Comparison of ENCODE assay signal across 21 cellular contexts in the genomic region with DNA sequence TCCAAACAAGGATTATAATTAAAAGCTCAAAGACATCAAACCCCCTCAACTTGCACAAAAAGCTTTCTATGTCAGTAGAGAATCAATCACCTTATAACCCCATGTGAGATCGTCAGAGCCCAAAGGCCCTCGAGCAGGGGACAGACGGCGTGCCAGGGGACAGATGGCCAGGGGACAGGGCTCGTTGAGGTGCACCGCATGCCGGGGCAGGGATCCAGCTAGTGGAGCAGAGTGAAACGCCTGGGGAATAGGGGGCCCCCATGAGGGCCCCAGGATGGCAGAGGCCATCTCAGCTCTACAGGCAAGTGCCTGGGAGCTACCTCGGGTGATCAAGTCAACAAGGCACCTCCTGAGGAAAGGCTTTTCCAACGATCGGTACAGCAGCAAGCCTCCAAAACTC. TPM values are rescaled to one million over a fixed set of nuclear protein-coding genes. Genes with fewer than 3 reads are reported as not detected.
DNase-seq lines count a peak whose midpoint lies in the region; ATAC-seq and TF ChIP-seq lines count a peak whose summit lies in the region.
"Had no signal": no experiment of that assay in that cellular context is flagged by ENCODE, and none has a peak within 500 bp of the region (broad histone marks: within the 10 kb centered on the region; RNA-seq: fewer than 3 reads in every experiment).

No MANE protein-coding gene starts in this region.

- POLR2A ChIA-PET in HCT116 (lab: Charles Lee) = no interaction called here

- RAD21 ChIA-PET in HCT116 (lab: Charles Lee; ENCODE audit: low non-redundant PET in 1 of 2, low total read pairs in 2 of 2, uncharacterized antibody in 2 of 2, unreplicated experiment in 2 of 2) = no interaction called here

- no peaks in the 10 kb centered on the region for H3K9me3 ChIP-seq in HCT116 (ENCODE audit: control insufficient read depth in 1 of 2, insufficient read depth in 1 of 2, low read depth in 1 of 2, low read length in 2 of 2)
- H3K9me3 ChIP-seq: ovary, transverse colon had no signal

- H3K27ac ChIP-seq in HCT116 (ENCODE audit: low read depth, low read length) (no peak overlapping the region), rectal smooth muscle tissue (ENCODE audit: low read depth, low read length) (peak overlapping the region; percentile 68)
- H3K27ac ChIP-seq: ovary had no signal

- BruUV-seq in HCT116 (replicated peaks; lab: Mats Ljungman, UMichigan) = no TSS peak

- H3K4me2 ChIP-seq in HCT116 (ENCODE audit: low read length) = no peak overlapping the region

- peaks cover 5 to 19% of the 10 kb centered on the region in 2 experiments; a peak in 3 of 4 replicates for H3K4me1 ChIP-seq in HCT116 (ENCODE audit: control insufficient read depth in 1 of 2, insufficient read depth in 2 of 2, low read length in 2 of 2)
- H3K4me1 ChIP-seq in rectal smooth muscle tissue (ENCODE audit: control insufficient read depth, insufficient read depth, low read length) = peaks cover 17% of the 10 kb centered on the region

- H3K4me3 Mint-ChIP-seq in activated naive CD4-positive, alpha-beta T cell treated with anti-CD3 and anti-CD28 coated beads, Interleukin-2, amount 50 U/mL, for 24 hours = peak overlapping the region; percentile 15
- H3K4me3 Mint-ChIP-seq: activated CD4-positive, alpha-beta T cell treated with anti-CD3 and anti-CD28 coated beads, Interleukin-2, amount 10 ng/mL, durations not matched to agents 24 days and 14 days; effector memory CD8-positive, alpha-beta T cell; stimulated activated memory B cell treated with anti-CD40 and anti-IgM and Interleukin-4, amounts not matched to agents 10 μg/mL and 1 μg/mL and 100 μg/mL, for 72 hours; T-cell had no signal

- intact Hi-C loops in HCT116 (cut with micrococcal nuclease) = no loop called here

- H3K36me3 ChIP-seq in HCT116 (ENCODE audit: control insufficient read depth in 1 of 2, insufficient read depth in 2 of 2, low read length in 2 of 2) = peaks cover 39 to 41% of the 10 kb centered on the region in 2 experiments
- H3K36me3 ChIP-seq in rectal smooth muscle tissue (ENCODE audit: control insufficient read depth, insufficient read depth, low read length) = peaks cover 18% of the 10 kb centered on the region
- H3K36me3 ChIP-seq: ovary had no signal

- H3K4me1 Mint-ChIP-seq in activated naive CD4-positive, alpha-beta T cell treated with anti-CD3 and anti-CD28 coated beads, Interleukin-2, amount 50 U/mL, for 24 hours = peaks cover 44% of the 10 kb centered on the region

- no peak overlapping the region for H3K27ac Mint-ChIP-seq in activated naive CD4-positive, alpha-beta T cell treated with anti-CD3 and anti-CD28 coated beads, Interleukin-2, amount 50 U/mL, for 24 hours
- H3K27ac Mint-ChIP-seq: activated CD4-positive, alpha-beta T cell treated with anti-CD3 and anti-CD28 coated beads, Interleukin-2, amount 10 ng/mL, durations not matched to agents 24 days and 14 days; stimulated activated memory B cell treated with anti-CD40 and anti-IgM and Interleukin-4, amounts not matched to agents 10 μg/mL and 1 μg/mL and 100 μg/mL, for 72 hours; T-cell had no signal

- H3K79me2 ChIP-seq in HCT116 (ENCODE audit: insufficient read depth, low read length) = no peaks in the 10 kb centered on the region

- no peak for DNase-seq in activated naive CD4-positive, alpha-beta T cell (lab: John Stamatoyannopoulos, UW)
- DNase-seq in HCT116 (ENCODE audit: low read depth, low spot score) (no peak), cerebellum (ENCODE audit: low spot score) (peak; percentile 46)
- DNase-seq: activated CD4-positive, alpha-beta T cell treated with anti-CD3 and anti-CD28 coated beads, Interleukin-2, amount 10 ng/mL, durations not matched to agents 24 days and 14 days; activated naive CD4-positive, alpha-beta T cell treated with anti-CD3 and anti-CD28 coated beads, Interleukin-2, amount 50 U/mL, for 16 hours; activated T-cell treated with anti-CD3 and anti-CD28 coated beads for 4 hours; DMS53; effector memory CD8-positive, alpha-beta T cell; mesendoderm; naive thymus-derived CD4-positive, alpha-beta T cell; ovary; SIG-M5; stimulated activated CD4-positive, alpha-beta T cell treated with anti-CD3 and anti-CD28 coated beads, Interleukin-1b, Interleukin-23, amount 100 ng/mL, for 48 hours; T-cell; transverse colon had no signal

- H3K9ac ChIP-seq in HCT116 (ENCODE audit: low read length) = no peak overlapping the region
- no peak overlapping the region for H3K9ac ChIP-seq in rectal smooth muscle tissue (ENCODE audit: low read length)

- no peak for TF ChIP-seq CTCF in HCT116 (IDR thresholded peaks at IDR 0.05 in 2 of 3, conservative IDR thresholded peaks at IDR 0.05 in 1 of 3; ENCODE audit: borderline replicate concordance in 1 of 3, insufficient read depth in 1 of 3, low read depth in 2 of 3, low read length in 2 of 3)

- ATAC-seq in HCT116 (no peak), GM19452 (IDR thresholded peaks at IDR 0.05; ENCODE audit: unreplicated experiment) (no peak), HG03139 (IDR thresholded peaks at IDR 0.05; ENCODE audit: unreplicated experiment) (no peak), HG03175 (IDR thresholded peaks at IDR 0.05; ENCODE audit: unreplicated experiment) (no peak)
- ATAC-seq: effector memory CD8-positive, alpha-beta T cell; naive thymus-derived CD4-positive, alpha-beta T cell; stimulated activated memory B cell treated with anti-CD40 and anti-IgM and Interleukin-4, amounts not matched to agents 10 μg/mL and 1 μg/mL and 100 μg/mL, for 72 hours; T-cell had no signal

- TF ChIP-seq POLR2A in HCT116 (IDR thresholded peaks at IDR 0.05; ENCODE audit: borderline replicate concordance, extremely low read depth, insufficient read depth, insufficient read length) = no peak

- no peak for TF ChIP-seq RAD21 in HCT116 (IDR thresholded peaks at IDR 0.05; ENCODE audit: low read depth)

- no peak overlapping the region for H2AFZ ChIP-seq in HCT116 (ENCODE audit: low read depth, low read length, poor library complexity, severe bottlenecking)

- H4K20me1 ChIP-seq in HCT116 (ENCODE audit: insufficient read depth) = no peaks in the 10 kb centered on the region; the same call in 1 of the 2 replicates

- H3K9me2 ChIP-seq in HCT116 (ENCODE audit: insufficient read depth) = no peaks in the 10 kb centered on the region

- peaks cover 9% of the 10 kb centered on the region for H3K36me3 Mint-ChIP-seq in activated naive CD4-positive, alpha-beta T cell treated with anti-CD3 and anti-CD28 coated beads, Interleukin-2, amount 50 U/mL, for 24 hours

- CTCF ChIA-PET in HCT116 (lab: Charles Lee) = no interaction called here

- no peaks in the 10 kb centered on the region for H3K27me3 ChIP-seq in HCT116 (ENCODE audit: insufficient read depth, low read length)
- no peaks in the 10 kb centered on the region for H3K27me3 ChIP-seq in rectal smooth muscle tissue (ENCODE audit: control insufficient read depth, insufficient read depth, low read length)
- H3K27me3 ChIP-seq: ovary, transverse colon had no signal

- no peak overlapping the region for H3K4me3 ChIP-seq in HCT116 (replicated peaks in 1 of 2; ENCODE audit: low read depth in 1 of 2, low read length in 2 of 2)
- no peak overlapping the region for H3K4me3 ChIP-seq in rectal smooth muscle tissue (ENCODE audit: low read length)
- H3K4me3 ChIP-seq: ovary, transverse colon had no signal

- H3K27me3 Mint-ChIP-seq in activated naive CD4-positive, alpha-beta T cell treated with anti-CD3 and anti-CD28 coated beads, Interleukin-2, amount 50 U/mL, for 24 hours = no peaks in the 10 kb centered on the region
- H3K27me3 Mint-ChIP-seq: activated CD4-positive, alpha-beta T cell treated with anti-CD3 and anti-CD28 coated beads, Interleukin-2, amount 10 ng/mL, durations not matched to agents 24 days and 14 days; effector memory CD8-positive, alpha-beta T cell; naive thymus-derived CD4-positive, alpha-beta T cell; stimulated activated memory B cell treated with anti-CD40 and anti-IgM and Interleukin-4, amounts not matched to agents 10 μg/mL and 1 μg/mL and 100 μg/mL, for 72 hours; T-cell had no signal

- no peaks in the 10 kb centered on the region for H3K9me3 Mint-ChIP-seq in activated naive CD4-positive, alpha-beta T cell treated with anti-CD3 and anti-CD28 coated beads, Interleukin-2, amount 50 U/mL, for 24 hours
- H3K9me3 Mint-ChIP-seq: activated CD4-positive, alpha-beta T cell treated with anti-CD3 and anti-CD28 coated beads, Interleukin-2, amount 10 ng/mL, durations not matched to agents 24 days and 14 days; effector memory CD8-positive, alpha-beta T cell; naive thymus-derived CD4-positive, alpha-beta T cell; stimulated activated memory B cell treated with anti-CD40 and anti-IgM and Interleukin-4, amounts not matched to agents 10 μg/mL and 1 μg/mL and 100 μg/mL, for 72 hours; T-cell had no signal

TF ChIP-seq in HCT116, 20 proteins besides CTCF, POLR2A, EP300 and RAD21:
- no peak for TF ChIP-seq SRF (IDR thresholded peaks at IDR 0.05; ENCODE audit: low read depth)
- 0 out of 2 replicates have a peak, but pooled peaks have one; percentile 9 for TF ChIP-seq POLR2AphosphoS5 (IDR thresholded peaks at IDR 0.05; ENCODE audit: low read depth, low read length)
- no peak for TF ChIP-seq EZH2phosphoT487 (IDR thresholded peaks at IDR 0.05; ENCODE audit: borderline replicate concordance)
- no peak for TF ChIP-seq TCF7L2 (IDR thresholded peaks at IDR 0.05; ENCODE audit: borderline replicate concordance, extremely low read depth, insufficient read depth, insufficient read length)
- no peak for TF ChIP-seq EZH2 (IDR thresholded peaks at IDR 0.05)
- TF ChIP-seq ZFX (IDR thresholded peaks at IDR 0.05) = no peak
- TF ChIP-seq, protein P1, sequence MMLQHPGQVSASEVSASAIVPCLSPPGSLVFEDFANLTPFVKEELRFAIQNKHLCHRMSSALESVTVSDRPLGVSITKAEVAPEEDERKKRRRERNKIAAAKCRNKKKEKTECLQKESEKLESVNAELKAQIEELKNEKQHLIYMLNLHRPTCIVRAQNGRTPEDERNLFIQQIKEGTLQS (IDR thresholded peaks at IDR 0.05) = no peak
TF ChIP-seq in HCT116: peak in this region for 1.

RNA-seq across cellular contexts. Expression of a gene that starts 28.6 kb away (rescaled TPM):
- total RNA-seq in HCT116 (2021; ENCODE audit: unreplicated experiment) (41.4 TPM), cerebellum (54.3 TPM)
- 18.9 and 21.9 TPM in 2 replicates for polyA plus RNA-seq in HCT116 (2012)

RNA-seq across cellular contexts. Expression of a gene that starts 36.0 kb away (rescaled TPM):
- total RNA-seq in HCT116 (2021; ENCODE audit: unreplicated experiment) (20.4 TPM), cerebellum (9.3 TPM)
- polyA plus RNA-seq in HCT116 (2012) = 8.9 and 10.9 TPM in 2 replicates

RNA-seq across cellular contexts. Expression of a gene that starts 40.3 kb away (rescaled TPM):
- total RNA-seq in HCT116 (2021; ENCODE audit: unreplicated experiment) = 35.6 TPM
- 22.1 and 24.1 TPM in 2 replicates for polyA plus RNA-seq in HCT116 (2012)
- total RNA-seq in cerebellum = 34.3 TPM

RNA-seq across cellular contexts. Expression of a gene that starts 54.8 kb away (rescaled TPM):
- 37.6 TPM for total RNA-seq in HCT116 (2021; ENCODE audit: unreplicated experiment)
- 24.4 and 24.9 TPM in 2 replicates for polyA plus RNA-seq in HCT116 (2012)
- 0.36 TPM for total RNA-seq in cerebellum
